Comparison of ENCODE assay signal across 9 cellular contexts in the genomic region with DNA sequence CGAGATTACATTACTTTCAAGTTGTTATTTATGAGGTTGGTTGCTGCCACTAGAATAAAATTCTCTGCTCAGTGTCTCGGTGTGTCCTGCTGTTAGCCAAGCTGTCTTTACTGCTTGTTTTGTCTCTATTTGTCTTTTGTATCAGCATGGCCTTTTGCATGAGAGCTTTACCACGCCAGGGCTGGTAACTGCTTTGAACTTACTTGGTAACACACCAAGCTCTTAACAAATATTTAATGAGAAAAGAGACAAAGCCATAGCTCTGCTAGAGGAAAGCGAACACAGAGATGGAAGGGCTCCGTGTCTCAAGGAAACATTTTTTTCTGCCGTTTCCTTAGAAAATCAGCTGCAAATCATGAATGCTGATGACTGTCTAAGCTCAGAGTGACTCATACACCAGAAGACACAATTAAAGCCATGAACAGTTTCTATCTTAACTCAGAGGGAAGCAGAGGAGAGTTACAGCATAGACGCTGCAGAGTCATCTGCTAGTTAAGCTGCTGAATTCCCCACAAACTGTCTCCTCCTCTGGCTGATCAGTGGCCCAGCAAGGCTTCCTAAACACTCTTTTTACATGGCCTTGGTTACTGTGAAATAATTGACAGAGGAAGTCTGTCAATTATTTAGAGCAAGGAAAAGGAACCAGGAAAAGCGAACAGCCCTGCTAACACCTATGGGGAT. TPM values are rescaled to one million over a fixed set of nuclear protein-coding genes. Genes with fewer than 3 reads are reported as not detected.
DNase-seq lines count a peak whose midpoint lies in the region; ATAC-seq and TF ChIP-seq lines count a peak whose summit lies in the region.
"Had no signal": no experiment of that assay in that cellular context is flagged by ENCODE, and none has a peak within 500 bp of the region (broad histone marks: within the 10 kb centered on the region; RNA-seq: fewer than 3 reads in every experiment).

No MANE protein-coding gene starts in this region.

- H3K27me3 ChIP-seq in thoracic aorta (replicated peaks; ENCODE audit: insufficient read depth): no peaks in the 10 kb centered on the region

- CTCF ChIA-PET in activated CD4-positive, alpha-beta T cell treated with anti-CD3 and anti-CD28 coated beads for 36 hours (lab: Charles Lee): interaction anchor here (0.7 kb wide), 1 partner anchor 22 kb away, joined by 4 read pairs; no protein-coding TSS in a partner anchor

- no peaks in the 10 kb centered on the region for H3K9me3 ChIP-seq in thoracic aorta

- H3K36me3 Mint-ChIP-seq in activated CD4-positive, alpha-beta T cell treated with anti-CD3 and anti-CD28 coated beads for 36 hours (ENCODE audit: low read depth): peaks cover 21% of the 10 kb centered on the region

- peak; percentile 94 for ATAC-seq in activated CD4-positive, alpha-beta T cell treated with anti-CD3 and anti-CD28 coated beads for 36 hours
- no peak for ATAC-seq in thoracic aorta (ENCODE audit: insufficient number of reproducible peaks, low FRiP score, low read depth)

- in situ Hi-C loops in astrocyte of the cerebellum (cut with HindIII; ENCODE audit: low sequenced_read_pairs): no loop called here

- H3K4me3 ChIP-seq in astrocyte of the cerebellum (ENCODE audit: low read depth, low read length) (peak overlapping the region; percentile 1), thoracic aorta (peak overlapping the region; percentile 32)

- H3K4me1 Mint-ChIP-seq in activated CD4-positive, alpha-beta T cell treated with anti-CD3 and anti-CD28 coated beads for 36 hours: peaks cover 35% of the 10 kb centered on the region

- H3K27ac Mint-ChIP-seq in activated CD4-positive, alpha-beta T cell treated with anti-CD3 and anti-CD28 coated beads for 36 hours: peak overlapping the region; percentile 61
- H3K27ac Mint-ChIP-seq: B cell had no signal

- H3K27ac ChIP-seq in thoracic aorta: peak overlapping the region; percentile 32 to 70

- H3K4me1 ChIP-seq in thoracic aorta (ENCODE audit: control insufficient read depth in 1 of 2, low read depth in 2 of 2): peaks cover 4 to 20% of the 10 kb centered on the region in 2 donors

- no peaks in the 10 kb centered on the region for H3K27me3 Mint-ChIP-seq in activated CD4-positive, alpha-beta T cell treated with anti-CD3 and anti-CD28 coated beads for 36 hours
- H3K27me3 Mint-ChIP-seq: B cell had no signal

- H3K36me3 ChIP-seq in thoracic aorta: no peaks in the 10 kb centered on the region

- peak; percentile 3 for TF ChIP-seq CTCF in astrocyte of the cerebellum (IDR thresholded peaks at IDR 0.05; ENCODE audit: low read depth, low read length, missing control alignments)
- TF ChIP-seq CTCF in thoracic aorta (IDR thresholded peaks at IDR 0.05): no peak

- intact Hi-C loops in activated CD4-positive, alpha-beta T cell treated with anti-CD3 and anti-CD28 coated beads for 36 hours (cut with DNase I, micrococcal nuclease): loop anchor here in 1 of 2 experiments (5.0 kb wide), 2 partner anchors 143 to 147 kb away; no protein-coding TSS in a partner anchor

- peaks cover 4% of the 10 kb centered on the region for H3K9me3 Mint-ChIP-seq in activated CD4-positive, alpha-beta T cell treated with anti-CD3 and anti-CD28 coated beads for 36 hours (ENCODE audit: low read depth)

- no peak overlapping the region for H3K4me3 Mint-ChIP-seq in activated CD4-positive, alpha-beta T cell treated with anti-CD3 and anti-CD28 coated beads for 36 hours
- H3K4me3 Mint-ChIP-seq: B cell had no signal

- no peak for DNase-seq in activated CD4-positive, alpha-beta T cell treated with anti-CD3 and anti-CD28 coated beads for 36 hours
- DNase-seq in activated CD4-positive, alpha-beta T cell treated with anti-CD3 and anti-CD28 coated beads, Interleukin-2, amount 50 U/mL, for 4 hours: no peak
- DNase-seq in HPDE6-E6E7 (ENCODE audit: extremely low spot score): peak; percentile 61
- DNase-seq in astrocyte of the cerebellum (ENCODE audit: low read depth): peak; percentile 63
- peak; percentile 78 for DNase-seq in inferior parietal cortex (ENCODE audit: extremely low spot score)
- DNase-seq in thoracic aorta (ENCODE audit: low spot score): no peak
- no peak for DNase-seq in NCI-H2196 treated with DMSO at 0.1 percent for 48 hours (lab: John Stamatoyannopoulos, UW; ENCODE audit: unreplicated experiment)
- DNase-seq in stimulated activated CD4-positive, alpha-beta T cell treated with anti-CD3 and anti-CD28 coated beads, Interleukin-1b, Interleukin-23, amount 100 ng/mL, for 48 hours: no peak

- POLR2A ChIA-PET in activated CD4-positive, alpha-beta T cell treated with anti-CD3 and anti-CD28 coated beads for 36 hours (lab: Charles Lee): no interaction called here

RNA-seq across cellular contexts. Expression of a gene that starts 44.8 kb away (rescaled TPM):
- total RNA-seq in activated CD4-positive, alpha-beta T cell treated with anti-CD3 and anti-CD28 coated beads for 36 hours: 1 to 10 TPM; 4.7 to 5.0 TPM
- total RNA-seq in thoracic aorta: 10 to 100 TPM; 17.0 to 23.8 TPM

Comparison
In these comparisons a context has a peak if more than half of its experiments do, and no peak if none do; other contexts are left out.
1. DNase-seq: peak in HPDE6-E6E7 (single experiment), astrocyte of the cerebellum (single experiment) and inferior parietal cortex (single experiment); none in activated CD4-positive, alpha-beta T cell treated with anti-CD3 and anti-CD28 coated beads for 36 hours (single experiment), activated CD4-positive, alpha-beta T cell treated with anti-CD3 and anti-CD28 coated beads, Interleukin-2, amount 50 U/mL, for 4 hours (0 of 2), thoracic aorta (single experiment), NCI-H2196 treated with DMSO at 0.1 percent for 48 hours (single experiment) and stimulated activated CD4-positive, alpha-beta T cell treated with anti-CD3 and anti-CD28 coated beads, Interleukin-1b, Interleukin-23, amount 100 ng/mL, for 48 hours (single experiment).